Comparison of ENCODE assay signal across 1 cellular context in genomic region chr7:27183682-27184341, GRCh38.
TF ChIP-seq lines count a peak whose summit lies in the region.

No MANE protein-coding gene starts in this region.

TF ChIP-seq in SK-N-SH treated with all-trans-retinoic acid at 6 μM for 48 hours, 23 proteins besides CTCF, POLR2A, EP300 and RAD21 (continued from another document):
- TF ChIP-seq TSHZ2 (CRISPR knock-in tag; IDR thresholded peaks at IDR 0.05): no peak
- TF ChIP-seq ZNF8 (CRISPR knock-in tag; IDR thresholded peaks at IDR 0.05): no peak
- no peak for TF ChIP-seq RARB (CRISPR knock-in tag; IDR thresholded peaks at IDR 0.05)
- no peak for TF ChIP-seq ZC3H10 (CRISPR knock-in tag; IDR thresholded peaks at IDR 0.05)
- no peak for TF ChIP-seq ZNF565 (CRISPR knock-in tag; conservative IDR thresholded peaks at IDR 0.05; ENCODE audit: low read depth)
- no peak for TF ChIP-seq PATZ1 (CRISPR knock-in tag; IDR thresholded peaks at IDR 0.05; ENCODE audit: borderline replicate concordance)
- no peak for TF ChIP-seq SNAI2 (CRISPR knock-in tag; IDR thresholded peaks at IDR 0.05)
